ENCODE assay signal across 26 cellular contexts in genomic region chr5:6585939-6586646, GRCh38.
"Had no signal": no experiment of that assay in that cellular context is flagged by ENCODE, and none has a peak within 500 bp of the region (broad histone marks: within the 10 kb centered on the region; RNA-seq: fewer than 3 reads in every experiment).

No MANE protein-coding gene starts in this region.

- H3K4me3 Mint-ChIP-seq: activated CD4-positive, alpha-beta memory T cell treated with anti-CD3 and anti-CD28 coated beads, Interleukin-2, amount 10 ng/mL, durations not matched to agents 7 days and 5 days; activated CD4-positive, alpha-beta T cell treated with anti-CD3 and anti-CD28 coated beads for 36 hours; activated naive CD4-positive, alpha-beta T cell treated with anti-CD3 and anti-CD28 coated beads, Interleukin-2, amount 50 U/mL, for 24 hours; activated T-cell treated with anti-CD3 and anti-CD28 coated beads, Interleukin-2, amount 50 U/mL, for 24 hours; activated T-helper 1 cell treated with anti-CD3 and anti-CD28 coated beads, Interleukin-12 subunit alpha, Interleukin-12 subunit beta, Interleukin-2, Interleukin-4 antibody, amounts not matched to agents 30 ng/mL and 10 ng/mL and 1 ng/mL, durations not matched to agents 14 hours and 24 hours and 36 hours; central memory CD8-positive, alpha-beta T cell; T-cell had no signal

- DNase-seq: activated CD4-positive, alpha-beta memory T cell treated with anti-CD3 and anti-CD28 coated beads, Interleukin-2, amount 10 ng/mL, durations not matched to agents 7 days and 5 days; activated CD4-positive, alpha-beta T cell treated with anti-CD3 and anti-CD28 coated beads for 36 hours; activated CD4-positive, alpha-beta T cell treated with anti-CD3 and anti-CD28 coated beads, Interleukin-2, amount 50 U/mL, for 1 hour; activated CD4-positive, CD25-positive, alpha-beta regulatory T cell; activated effector memory CD4-positive, alpha-beta T cell treated with Interleukin-2 at 50 U/mL for 16 hours; activated naive CD4-positive, alpha-beta T cell; activated T-cell treated with anti-CD3 and anti-CD28 coated beads, Interleukin-2, amount 50 U/mL, for 24 hours; body of pancreas; NCI-H1092; NCI-H1417; NCI-H1930; NCI-H2171; NCI-H2227 treated with DMSO at 0.1 percent for 48 hours; NCI-H526; NCI-H82; RPMI8226; T-cell; T-helper 2 cell had no signal

- H3K9me3 Mint-ChIP-seq: activated CD4-positive, alpha-beta memory T cell treated with anti-CD3 and anti-CD28 coated beads, Interleukin-2, amount 10 ng/mL, durations not matched to agents 7 days and 5 days; activated naive CD4-positive, alpha-beta T cell treated with anti-CD3 and anti-CD28 coated beads, Interleukin-2, amount 50 U/mL, for 24 hours; activated T-cell treated with anti-CD3 and anti-CD28 coated beads, Interleukin-2, amount 50 U/mL, for 24 hours; activated T-helper 1 cell treated with anti-CD3 and anti-CD28 coated beads, Interleukin-12 subunit alpha, Interleukin-12 subunit beta, Interleukin-2, Interleukin-4 antibody, amounts not matched to agents 30 ng/mL and 10 ng/mL and 1 ng/mL, durations not matched to agents 14 hours and 24 hours and 36 hours; central memory CD8-positive, alpha-beta T cell; T-cell had no signal

- H3K36me3 Mint-ChIP-seq: activated naive CD4-positive, alpha-beta T cell treated with anti-CD3 and anti-CD28 coated beads, Interleukin-2, amount 50 U/mL, for 24 hours; T-cell had no signal

- H3K4me3 ChIP-seq: ascending aorta, body of pancreas, SK-N-MC had no signal

- H3K9ac ChIP-seq: KMS-11 had no signal

- ATAC-seq: activated CD4-positive, alpha-beta T cell treated with anti-CD3 and anti-CD28 coated beads for 36 hours; body of pancreas; Right ventricle myocardium inferior; T-cell had no signal

- H3K36me3 ChIP-seq: ascending aorta had no signal

- H3K4me1 Mint-ChIP-seq: central memory CD8-positive, alpha-beta T cell had no signal

- H3K27ac ChIP-seq: ascending aorta, body of pancreas, KMS-11, SK-N-MC, VCaP had no signal

- H3K4me2 ChIP-seq: KMS-11 had no signal

- H3K9me3 ChIP-seq: ascending aorta, body of pancreas had no signal

- H3K27me3 ChIP-seq: ascending aorta, body of pancreas had no signal

- H3K27ac Mint-ChIP-seq: activated CD4-positive, alpha-beta memory T cell treated with anti-CD3 and anti-CD28 coated beads, Interleukin-2, amount 10 ng/mL, durations not matched to agents 7 days and 5 days; activated CD4-positive, alpha-beta T cell treated with anti-CD3 and anti-CD28 coated beads for 36 hours; activated naive CD4-positive, alpha-beta T cell treated with anti-CD3 and anti-CD28 coated beads, Interleukin-2, amount 50 U/mL, for 24 hours; activated T-cell treated with anti-CD3 and anti-CD28 coated beads, Interleukin-2, amount 50 U/mL, for 24 hours; activated T-helper 1 cell treated with anti-CD3 and anti-CD28 coated beads, Interleukin-12 subunit alpha, Interleukin-12 subunit beta, Interleukin-2, Interleukin-4 antibody, amounts not matched to agents 30 ng/mL and 10 ng/mL and 1 ng/mL, durations not matched to agents 14 hours and 24 hours and 36 hours; T-cell had no signal
